9 cellular contexts compared by ENCODE assay signal in the genomic region with DNA sequence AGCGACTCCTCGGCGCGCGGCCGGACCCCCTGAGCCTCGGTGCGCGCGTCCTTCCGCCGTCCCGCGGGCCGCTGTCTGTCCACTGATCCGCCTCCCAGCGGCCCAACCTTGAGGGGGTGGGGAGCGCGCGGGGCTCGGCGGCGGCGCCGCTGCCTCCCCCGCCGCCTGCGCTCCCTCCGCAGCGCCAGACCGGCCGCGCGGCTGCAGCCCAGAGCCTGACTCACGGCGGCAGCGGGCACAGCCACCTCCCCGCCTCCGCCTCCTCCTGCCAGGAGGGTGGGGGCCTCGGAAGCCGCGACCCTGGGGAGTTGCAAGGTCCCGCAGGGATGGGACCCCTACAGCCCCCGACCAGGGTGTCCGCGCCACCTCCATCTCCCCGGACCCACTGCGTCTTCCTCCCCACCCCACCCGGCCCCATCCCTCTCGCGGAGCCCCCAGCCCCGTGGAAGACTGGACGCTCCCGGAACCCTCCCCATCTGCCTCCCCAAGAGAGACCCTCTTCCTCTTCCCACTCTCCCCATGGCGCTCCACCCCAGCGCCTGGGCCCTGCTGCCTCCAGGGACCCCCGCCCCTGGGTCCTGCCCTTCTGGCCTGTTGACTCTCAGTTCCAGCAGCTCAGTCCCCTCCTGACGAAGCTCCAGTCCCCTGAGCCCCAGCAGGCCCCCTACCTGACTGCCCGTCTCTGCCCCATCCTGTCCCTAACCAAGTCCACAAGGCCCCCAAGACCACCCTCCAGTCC. TPM values are rescaled to one million over a fixed set of nuclear protein-coding genes. Genes with fewer than 3 reads are reported as not detected.
DNase-seq lines count a peak whose midpoint lies in the region; ATAC-seq and TF ChIP-seq lines count a peak whose summit lies in the region.
"Had no signal": no experiment of that assay in that cellular context is flagged by ENCODE, and none has a peak within 500 bp of the region (broad histone marks: within the 10 kb centered on the region; RNA-seq: fewer than 3 reads in every experiment).

No MANE protein-coding gene starts in this region.

- ATAC-seq in RWPE2 (ENCODE audit: low read depth) (peak; percentile 38), HG03469 (IDR thresholded peaks at IDR 0.05; ENCODE audit: unreplicated experiment) (no peak), GM18870 (IDR thresholded peaks at IDR 0.05; ENCODE audit: unreplicated experiment) (no peak), GM21723 (IDR thresholded peaks at IDR 0.05; ENCODE audit: unreplicated experiment) (no peak)

- H3K4me3 ChIP-seq in CD8-positive, alpha-beta memory T cell (ENCODE audit: low read length): no peak overlapping the region
- peak overlapping the region; percentile 33 for H3K4me3 ChIP-seq in RWPE2 (ENCODE audit: severe bottlenecking)
- H3K4me3 ChIP-seq in foreskin fibroblast (ENCODE audit: low read depth in 1 of 2, low read length in 2 of 2): peak overlapping the region; percentile 10 to 38
- peak overlapping the region; percentile 87 for H3K4me3 ChIP-seq in osteoblast (ENCODE audit: insufficient read depth, low read length)

- intact Hi-C loops in activated T-helper 1 cell treated with anti-CD3 and anti-CD28 coated beads, Interleukin-12 subunit alpha, Interleukin-12 subunit beta, Interleukin-2, Interleukin-4 antibody, amounts not matched to agents 30 ng/mL and 10 ng/mL and 1 ng/mL, durations not matched to agents 14 hours and 24 hours and 36 hours (cut with micrococcal nuclease): no loop called here

- DNase-seq in CD8-positive, alpha-beta memory T cell: no peak
- peak; percentile 54 for DNase-seq in RWPE2 (ENCODE audit: low spot score)
- peak; percentile 34 to 71 for DNase-seq in foreskin fibroblast
- DNase-seq in osteoblast (ENCODE audit: insufficient read length, low spot score, missing footprints): peak; percentile 97
- DNase-seq in activated T-helper 1 cell treated with anti-CD3 and anti-CD28 coated beads, Interleukin-12 subunit alpha, Interleukin-12 subunit beta, Interleukin-2, Interleukin-4 antibody, amounts not matched to agents 30 ng/mL and 10 ng/mL and 1 ng/mL, durations not matched to agents 14 hours and 24 hours and 36 hours (ENCODE audit: low spot score): no peak
- DNase-seq: activated effector memory CD4-positive, alpha-beta T cell treated with Interleukin-2 at 50 U/mL for 16 hours had no signal

- peak overlapping the region; percentile 94 for H3K4me2 ChIP-seq in osteoblast (ENCODE audit: insufficient read depth, low read length)

- H3K4me1 ChIP-seq in CD8-positive, alpha-beta memory T cell (ENCODE audit: insufficient read depth, low read length): peaks cover 20% of the 10 kb centered on the region
- peaks cover 6% of the 10 kb centered on the region for H3K4me1 ChIP-seq in RWPE2 (ENCODE audit: insufficient read depth, poor library complexity, severe bottlenecking)
- peaks cover 43% of the 10 kb centered on the region for H3K4me1 ChIP-seq in osteoblast (ENCODE audit: insufficient read depth, low read length)

- H4K20me1 ChIP-seq in osteoblast (ENCODE audit: insufficient read depth, low read length): peaks cover 44% of the 10 kb centered on the region

- H3K4me3 Mint-ChIP-seq in CD8-positive, alpha-beta memory T cell: peak overlapping the region in 5 of 7 donors; percentile 8 to 73 (median 57)
- H3K4me3 Mint-ChIP-seq in activated T-helper 1 cell treated with anti-CD3 and anti-CD28 coated beads, Interleukin-12 subunit alpha, Interleukin-12 subunit beta, Interleukin-2, Interleukin-4 antibody, amounts not matched to agents 30 ng/mL and 10 ng/mL and 1 ng/mL, durations not matched to agents 14 hours and 24 hours and 36 hours: no peak overlapping the region

- TF ChIP-seq CTCF in RWPE2 (IDR thresholded peaks at IDR 0.05; ENCODE audit: poor library complexity, severe bottlenecking) (no peak), foreskin fibroblast (IDR thresholded peaks at IDR 0.05; ENCODE audit: low read depth, low read length) (no peak), osteoblast (IDR thresholded peaks at IDR 0.05; ENCODE audit: extremely low read depth, low read depth, low read length) (no peak)

- no peaks in the 10 kb centered on the region for H3K36me3 ChIP-seq in CD8-positive, alpha-beta memory T cell (ENCODE audit: insufficient read depth, low read length)
- H3K36me3 ChIP-seq in RWPE2 (ENCODE audit: low read depth) (no peaks in the 10 kb centered on the region), osteoblast (ENCODE audit: insufficient read depth, low read length) (peaks cover 29% of the 10 kb centered on the region)

- no peaks in the 10 kb centered on the region for H3K9me3 Mint-ChIP-seq in CD8-positive, alpha-beta memory T cell
- no peaks in the 10 kb centered on the region for H3K9me3 Mint-ChIP-seq in activated T-helper 1 cell treated with anti-CD3 and anti-CD28 coated beads, Interleukin-12 subunit alpha, Interleukin-12 subunit beta, Interleukin-2, Interleukin-4 antibody, amounts not matched to agents 30 ng/mL and 10 ng/mL and 1 ng/mL, durations not matched to agents 14 hours and 24 hours and 36 hours

- H3K36me3 Mint-ChIP-seq in CD8-positive, alpha-beta memory T cell: peaks cover 0 to 15% (median 0%) of the 10 kb centered on the region in 3 donors
- H3K36me3 Mint-ChIP-seq in activated T-helper 1 cell treated with anti-CD3 and anti-CD28 coated beads, Interleukin-12 subunit alpha, Interleukin-12 subunit beta, Interleukin-2, Interleukin-4 antibody, amounts not matched to agents 30 ng/mL and 10 ng/mL and 1 ng/mL, durations not matched to agents 14 hours and 24 hours and 36 hours (ENCODE audit: low read depth): peaks cover 8% of the 10 kb centered on the region

- CTCF ChIA-PET in CD8-positive, alpha-beta memory T cell (lab: Charles Lee): no interaction called here

- no peaks in the 10 kb centered on the region for H3K9me3 ChIP-seq in CD8-positive, alpha-beta memory T cell (ENCODE audit: low read length)
- H3K9me3 ChIP-seq in RWPE2 (ENCODE audit: severe bottlenecking) (no peaks in the 10 kb centered on the region), osteoblast (ENCODE audit: low read depth, low read length) (no peaks in the 10 kb centered on the region)

- H3K79me2 ChIP-seq in osteoblast (ENCODE audit: insufficient read depth, low read length): peaks cover 27% of the 10 kb centered on the region

- H2AFZ ChIP-seq in osteoblast (ENCODE audit: low read length): no peak overlapping the region

- POLR2A ChIA-PET in CD8-positive, alpha-beta memory T cell (lab: Charles Lee): no interaction called here

- peaks cover 18 to 29% (median 20%) of the 10 kb centered on the region in 3 donors for H3K4me1 Mint-ChIP-seq in CD8-positive, alpha-beta memory T cell
- peaks cover 10% of the 10 kb centered on the region for H3K4me1 Mint-ChIP-seq in activated T-helper 1 cell treated with anti-CD3 and anti-CD28 coated beads, Interleukin-12 subunit alpha, Interleukin-12 subunit beta, Interleukin-2, Interleukin-4 antibody, amounts not matched to agents 30 ng/mL and 10 ng/mL and 1 ng/mL, durations not matched to agents 14 hours and 24 hours and 36 hours (ENCODE audit: low read depth)

- peak overlapping the region in 2 of 8 donors; percentile 39 to 79 for H3K27ac Mint-ChIP-seq in CD8-positive, alpha-beta memory T cell
- H3K27ac Mint-ChIP-seq in activated T-helper 1 cell treated with anti-CD3 and anti-CD28 coated beads, Interleukin-12 subunit alpha, Interleukin-12 subunit beta, Interleukin-2, Interleukin-4 antibody, amounts not matched to agents 30 ng/mL and 10 ng/mL and 1 ng/mL, durations not matched to agents 14 hours and 24 hours and 36 hours: no peak overlapping the region

- H3K27me3 ChIP-seq in CD8-positive, alpha-beta memory T cell (ENCODE audit: insufficient read depth, low read length, poor library complexity, severe bottlenecking): peaks cover 6% of the 10 kb centered on the region
- H3K27me3 ChIP-seq in RWPE2 (ENCODE audit: insufficient read depth, poor library complexity, severe bottlenecking): peaks cover 12% of the 10 kb centered on the region
- H3K27me3 ChIP-seq in osteoblast (ENCODE audit: insufficient read depth, low read length): no peaks in the 10 kb centered on the region

- H3K27me3 Mint-ChIP-seq in CD8-positive, alpha-beta memory T cell: peaks cover 12% of the 10 kb centered on the region in 2 donors
- H3K27me3 Mint-ChIP-seq in activated T-helper 1 cell treated with anti-CD3 and anti-CD28 coated beads, Interleukin-12 subunit alpha, Interleukin-12 subunit beta, Interleukin-2, Interleukin-4 antibody, amounts not matched to agents 30 ng/mL and 10 ng/mL and 1 ng/mL, durations not matched to agents 14 hours and 24 hours and 36 hours (ENCODE audit: insufficient read depth): peaks cover 12% of the 10 kb centered on the region

- H3K27ac ChIP-seq in CD8-positive, alpha-beta memory T cell (ENCODE audit: low read depth, low read length): no peak overlapping the region
- H3K27ac ChIP-seq in RWPE2 (ENCODE audit: poor library complexity, severe bottlenecking): peak overlapping the region; percentile 5
- H3K27ac ChIP-seq in osteoblast (ENCODE audit: low read depth, low read length): peak overlapping the region; percentile 97

RNA-seq across cellular contexts. Expression of gene IFITM10, which starts 1.2 kb away (rescaled TPM):
- under 1 TPM; 0.39 to 0.95 TPM for total RNA-seq in CD8-positive, alpha-beta memory T cell
- polyA plus RNA-seq in CD8-positive, alpha-beta memory T cell: 0.10 TPM
- total RNA-seq in osteoblast: 15.0 and 18.1 TPM in 2 replicates
- 0.32 and 0.52 TPM in 2 replicates for total RNA-seq in activated T-helper 1 cell treated with anti-CD3 and anti-CD28 coated beads, Interleukin-12 subunit alpha, Interleukin-12 subunit beta, Interleukin-2, Interleukin-4 antibody, amounts not matched to agents 30 ng/mL and 10 ng/mL and 1 ng/mL, durations not matched to agents 14 hours and 24 hours and 36 hours

RNA-seq across cellular contexts. Expression of gene CTSD, which starts 14.5 kb away (rescaled TPM):
- total RNA-seq in CD8-positive, alpha-beta memory T cell: 100 to 1,000 TPM; 110 to 116 TPM
- polyA plus RNA-seq in CD8-positive, alpha-beta memory T cell: 206 TPM
- 491 and 519 TPM in 2 replicates for total RNA-seq in osteoblast
- 84.2 and 92.1 TPM in 2 replicates for total RNA-seq in activated T-helper 1 cell treated with anti-CD3 and anti-CD28 coated beads, Interleukin-12 subunit alpha, Interleukin-12 subunit beta, Interleukin-2, Interleukin-4 antibody, amounts not matched to agents 30 ng/mL and 10 ng/mL and 1 ng/mL, durations not matched to agents 14 hours and 24 hours and 36 hours

RNA-seq across cellular contexts. Expression of gene KRTAP5-6, which starts 52.2 kb away (rescaled TPM):
- total RNA-seq in CD8-positive, alpha-beta memory T cell: not detected
- not detected for polyA plus RNA-seq in CD8-positive, alpha-beta memory T cell
- total RNA-seq in osteoblast: not detected in 2 replicates
- not detected in 2 replicates for total RNA-seq in activated T-helper 1 cell treated with anti-CD3 and anti-CD28 coated beads, Interleukin-12 subunit alpha, Interleukin-12 subunit beta, Interleukin-2, Interleukin-4 antibody, amounts not matched to agents 30 ng/mL and 10 ng/mL and 1 ng/mL, durations not matched to agents 14 hours and 24 hours and 36 hours

Comparison
In these comparisons a context has a peak if more than half of its experiments do, and no peak if none do; other contexts are left out.
1. DNase-seq: peak in RWPE2 (single experiment), foreskin fibroblast (2 of 2) and osteoblast (single experiment); none in CD8-positive, alpha-beta memory T cell (0 of 5) and activated T-helper 1 cell treated with anti-CD3 and anti-CD28 coated beads, Interleukin-12 subunit alpha, Interleukin-12 subunit beta, Interleukin-2, Interleukin-4 antibody, amounts not matched to agents 30 ng/mL and 10 ng/mL and 1 ng/mL, durations not matched to agents 14 hours and 24 hours and 36 hours (single experiment).